28 cellular contexts compared by ENCODE assay signal in the genomic region with DNA sequence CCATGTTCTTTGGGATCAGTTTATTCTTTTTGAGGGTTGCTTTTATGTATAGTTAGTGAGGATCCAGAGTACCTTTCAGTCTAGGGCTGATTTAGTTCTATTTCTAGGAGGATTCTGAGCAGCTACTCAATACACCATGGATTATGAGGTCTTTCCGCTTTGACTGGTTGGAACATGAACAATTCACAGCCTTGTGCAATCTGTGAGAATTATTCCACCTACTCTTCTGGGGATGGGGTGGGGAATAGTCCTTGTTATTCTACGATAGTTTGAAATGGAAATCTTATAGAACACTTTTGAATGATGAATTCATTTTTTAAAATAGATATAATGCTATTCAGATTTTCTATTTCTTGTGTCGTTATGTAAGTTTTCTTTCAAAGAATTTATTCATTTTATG.
"Had no signal": no experiment of that assay in that cellular context is flagged by ENCODE, and none has a peak within 500 bp of the region (broad histone marks: within the 10 kb centered on the region; RNA-seq: fewer than 3 reads in every experiment).

No MANE protein-coding gene starts in this region.

- H3K27me3 ChIP-seq: stomach, suprapubic skin, testis, thyroid gland, tibial artery, tibial nerve, transverse colon, upper lobe of left lung, upper lobe of right lung, uterus, vagina had no signal

- H3K4me3 ChIP-seq: stomach, suprapubic skin, testis, thoracic aorta, thyroid gland, tibial artery, tibial nerve, transverse colon, upper lobe of left lung, upper lobe of right lung, uterus, vagina had no signal

- H3K36me3 ChIP-seq: stomach, suprapubic skin, thoracic aorta, thyroid gland, tibial artery, tibial nerve, transverse colon, upper lobe of left lung, upper lobe of right lung, uterus, vagina had no signal

- H3K27me3 Mint-ChIP-seq: stimulated activated memory B cell treated with anti-CD40 and anti-IgM and Interleukin-4, amounts not matched to agents 10 μg/mL and 1 μg/mL and 100 μg/mL, for 72 hours; stimulated activated naive B cell treated with anti-CD40 and anti-IgM and Interleukin-4, amounts not matched to agents 10 μg/mL and 1 μg/mL and 100 μg/mL, for 72 hours; stimulated activated naive CD8-positive, alpha-beta T cell treated with anti-CD3 and anti-CD28 coated beads, Interleukin-15, amount 100 ng/mL, for 72 hours; stimulated activated naive CD8-positive, alpha-beta T cell treated with anti-CD3 and anti-CD28 coated beads, Interleukin-15, Interleukin-2, amounts not matched to agents 100 ng/mL and 50 ng/mL, for 24 hours had no signal

- H3K36me3 Mint-ChIP-seq: stimulated activated effector memory CD8-positive, alpha-beta T cell treated with anti-CD3 and anti-CD28 coated beads, Interleukin-12 subunit alpha, Interleukin-12 subunit beta, amount 100 ng/mL, for 72 hours; stimulated activated naive B cell treated with anti-CD40 and anti-IgM and Interleukin-4, amounts not matched to agents 10 μg/mL and 1 μg/mL and 100 μg/mL, for 72 hours had no signal

- DNase-seq: stimulated activated CD4-positive, alpha-beta T cell treated with anti-CD3 and anti-CD28 coated beads, Interleukin-2, amount 100 ng/mL, for 48 hours; stimulated activated CD4-positive, alpha-beta T cell treated with anti-CD3 and anti-CD28 coated beads, Interleukin-4, amount 100 ng/mL, for 1 hour; stimulated activated CD4-positive, alpha-beta T cell treated with anti-CD3 and anti-CD28 coated beads, Interleukin-4, amount 100 ng/mL, for 24 hours; stimulated activated CD4-positive, alpha-beta T cell treated with anti-CD3 and anti-CD28 coated beads, Interleukin-4, amount 100 ng/mL, for 4 hours; stimulated activated CD8-positive, alpha-beta memory T cell treated with anti-CD3 and anti-CD28 coated beads, Interleukin-4, amount 100 ng/mL, for 48 hours; stimulated activated naive B cell treated with anti-CD40 and anti-IgM and Interleukin-4, amounts not matched to agents 10 μg/mL and 1 μg/mL and 100 μg/mL, for 72 hours; stimulated activated naive CD4-positive, alpha-beta T cell; stimulated activated naive CD4-positive, alpha-beta T cell treated with Interleukin-2 at 50 U/mL for 16 hours; stimulated activated naive CD8-positive, alpha-beta T cell treated with anti-CD3 and anti-CD28 coated beads, Interleukin-15, amount 100 ng/mL, for 72 hours; stimulated activated naive CD8-positive, alpha-beta T cell treated with anti-CD3 and anti-CD28 coated beads, Interleukin-15, Interleukin-2, amounts not matched to agents 100 U/mL and 50 U/mL, for 24 hours; stomach; substantia nigra; testis; thyroid gland; tibial artery; transverse colon; trophoblast cell; upper lobe of left lung; upper lobe of right lung; uterus had no signal

- H3K27ac ChIP-seq: stomach, suprapubic skin, testis, thoracic aorta, thyroid gland, tibial artery, tibial nerve, transverse colon, upper lobe of left lung, upper lobe of right lung, uterus, vagina had no signal

- H3K27ac Mint-ChIP-seq: stimulated activated effector memory CD8-positive, alpha-beta T cell treated with anti-CD3 and anti-CD28 coated beads, Interleukin-12 subunit alpha, Interleukin-12 subunit beta, amount 100 ng/mL, for 72 hours; stimulated activated memory B cell treated with anti-CD40 and anti-IgM and Interleukin-4, amounts not matched to agents 10 μg/mL and 1 μg/mL and 100 μg/mL, for 72 hours; stimulated activated naive B cell treated with anti-CD40 and anti-IgM and Interleukin-4, amounts not matched to agents 10 μg/mL and 1 μg/mL and 100 μg/mL, for 72 hours; stimulated activated naive CD8-positive, alpha-beta T cell treated with anti-CD3 and anti-CD28 coated beads, Interleukin-15, amount 100 ng/mL, for 72 hours; stimulated activated naive CD8-positive, alpha-beta T cell treated with anti-CD3 and anti-CD28 coated beads, Interleukin-15, Interleukin-2, amounts not matched to agents 100 ng/mL and 50 ng/mL, for 24 hours; type B pancreatic cell had no signal

- H3K4me1 ChIP-seq: stomach, suprapubic skin, testis, thyroid gland, tibial artery, tibial nerve, transverse colon, upper lobe of left lung, upper lobe of right lung, uterus, vagina had no signal

- H3K4me1 Mint-ChIP-seq: stimulated activated effector memory CD8-positive, alpha-beta T cell treated with anti-CD3 and anti-CD28 coated beads, Interleukin-12 subunit alpha, Interleukin-12 subunit beta, amount 100 ng/mL, for 72 hours; stimulated activated memory B cell treated with anti-CD40 and anti-IgM and Interleukin-4, amounts not matched to agents 10 μg/mL and 1 μg/mL and 100 μg/mL, for 72 hours; stimulated activated naive B cell treated with anti-CD40 and anti-IgM and Interleukin-4, amounts not matched to agents 10 μg/mL and 1 μg/mL and 100 μg/mL, for 72 hours; stimulated activated naive CD8-positive, alpha-beta T cell treated with anti-CD3 and anti-CD28 coated beads, Interleukin-15, amount 100 ng/mL, for 72 hours had no signal

- H3K9me3 ChIP-seq: testis, thyroid gland, uterus, vagina had no signal

- H3K4me3 Mint-ChIP-seq: stimulated activated effector memory CD8-positive, alpha-beta T cell treated with anti-CD3 and anti-CD28 coated beads, Interleukin-12 subunit alpha, Interleukin-12 subunit beta, amount 100 ng/mL, for 72 hours; stimulated activated memory B cell treated with anti-CD40 and anti-IgM and Interleukin-4, amounts not matched to agents 10 μg/mL and 1 μg/mL and 100 μg/mL, for 72 hours; stimulated activated naive B cell treated with anti-CD40 and anti-IgM and Interleukin-4, amounts not matched to agents 10 μg/mL and 1 μg/mL and 100 μg/mL, for 72 hours; stimulated activated naive CD8-positive, alpha-beta T cell treated with anti-CD3 and anti-CD28 coated beads, Interleukin-15, amount 100 ng/mL, for 72 hours; stimulated activated naive CD8-positive, alpha-beta T cell treated with anti-CD3 and anti-CD28 coated beads, Interleukin-15, Interleukin-2, amounts not matched to agents 100 ng/mL and 50 ng/mL, for 24 hours; type B pancreatic cell had no signal
